Comparison of ENCODE assay signal across 8 cellular contexts in genomic region chr1:52403566-52404115, GRCh38. TPM values are rescaled to one million over a fixed set of nuclear protein-coding genes. Genes with fewer than 3 reads are reported as not detected.
DNase-seq lines count a peak whose midpoint lies in the region; ATAC-seq and TF ChIP-seq lines count a peak whose summit lies in the region.

No MANE protein-coding gene starts in this region.

- H3K4me1 ChIP-seq in neural progenitor cell (peaks cover 23% of the 10 kb centered on the region), upper lobe of left lung (peaks cover 20 to 27% (median 26%) of the 10 kb centered on the region in 4 donors)

- no peaks in the 10 kb centered on the region for H3K9me3 Mint-ChIP-seq in neural progenitor cell

- peaks cover 30% of the 10 kb centered on the region for H3K36me3 Mint-ChIP-seq in neural progenitor cell

- no peaks in the 10 kb centered on the region for H3K27me3 ChIP-seq in neural progenitor cell
- H3K27me3 ChIP-seq in upper lobe of left lung: no peaks in the 10 kb centered on the region

- H3K4me3 ChIP-seq in neural progenitor cell (peak overlapping the region; percentile 84), upper lobe of left lung (peak overlapping the region; percentile 68 to 84 (median 82))

- peaks cover 13% of the 10 kb centered on the region for H4K20me1 ChIP-seq in neural progenitor cell (ENCODE audit: low read depth)

- peak overlapping the region; percentile 96 for H2AFZ ChIP-seq in neural progenitor cell (replicated peaks)

- peak overlapping the region; percentile 86 for H3K27ac ChIP-seq in neural progenitor cell
- peak overlapping the region; percentile 86 to 96 (median 90) for H3K27ac ChIP-seq in upper lobe of left lung

- WGBS in upper lobe of left lung, 2 donors: 1% methylated on average over 16 of the region's 16 CpGs

- H3K4me1 Mint-ChIP-seq in neural progenitor cell: peaks cover 30% of the 10 kb centered on the region

- H3K4me3 Mint-ChIP-seq in neural progenitor cell: peak overlapping the region; percentile 100

- H3K27ac Mint-ChIP-seq in neural progenitor cell: peak overlapping the region; percentile 98

- peak; percentile 19 for DNase-seq in AG09319 (ENCODE audit: extremely low read depth, low read depth)
- peak; percentile 57 to 68 for DNase-seq in NCI-H446 (lab: John Stamatoyannopoulos, UW)
- peak; percentile 40 for DNase-seq in activated CD4-positive, alpha-beta T cell treated with anti-CD3 and anti-CD28 coated beads, Interleukin-2, amount 50 U/mL, for 1 hour
- peak; percentile 61 for DNase-seq in neural progenitor cell (ENCODE audit: low spot score)
- DNase-seq in upper lobe of left lung: peak in 1 of 2 donors; percentile 25

- TF ChIP-seq POLR2A in upper lobe of left lung (IDR thresholded peaks at IDR 0.05): no peak

- peaks cover 12% of the 10 kb centered on the region for H3K36me3 ChIP-seq in neural progenitor cell
- H3K36me3 ChIP-seq in upper lobe of left lung: peaks cover 4 to 29% (median 11%) of the 10 kb centered on the region in 4 donors

- peaks cover 90% of the 10 kb centered on the region for H3K79me2 ChIP-seq in neural progenitor cell (ENCODE audit: low read depth)

- no peak for TF ChIP-seq CTCF in AG09319 (IDR thresholded peaks at IDR 0.05; ENCODE audit: low read depth, low read length)
- no peak for TF ChIP-seq CTCF in neural progenitor cell (IDR thresholded peaks at IDR 0.05)
- TF ChIP-seq CTCF in upper lobe of left lung (IDR thresholded peaks at IDR 0.05): no peak

- H3K4me2 ChIP-seq in neural progenitor cell: peak overlapping the region; percentile 93

- H3F3A ChIP-seq in neural progenitor cell (ENCODE audit: low read depth): peaks cover 11% of the 10 kb centered on the region

- peak overlapping the region; percentile 92 for H3K9ac ChIP-seq in neural progenitor cell

- TF ChIP-seq EP300 in upper lobe of left lung (IDR thresholded peaks at IDR 0.05): no peak

- H3K9me3 ChIP-seq in neural progenitor cell (ENCODE audit: low read depth) (no peaks in the 10 kb centered on the region), upper lobe of left lung (no peaks in the 10 kb centered on the region)

- peaks cover 2% of the 10 kb centered on the region for H3K27me3 Mint-ChIP-seq in neural progenitor cell (ENCODE audit: insufficient read depth, low read depth)

- ATAC-seq in GM18861 (IDR thresholded peaks at IDR 0.05; ENCODE audit: unreplicated experiment): peak; percentile 25
- ATAC-seq in HG03064 (IDR thresholded peaks at IDR 0.05; ENCODE audit: low read depth, unreplicated experiment): peak; percentile 19
- ATAC-seq in esophagus mucosa: peak; percentile 74
- ATAC-seq in upper lobe of left lung (ENCODE audit: low FRiP score in 2 of 2): peak; percentile 52 to 65

RNA-seq across cellular contexts. Expression of gene ORC1, which starts 0.6 kb away (rescaled TPM):
- total RNA-seq in esophagus mucosa: 5.7 TPM
- total RNA-seq in neural progenitor cell (ENCODE audit: low replicate concordance): 42.4 and 47.4 TPM in 2 replicates
- total RNA-seq in upper lobe of left lung: 1 to 10 TPM in 2 of 6 donors, under 1 TPM in 4; 0.22 to 1.1 (median 0.96) TPM

RNA-seq across cellular contexts. Expression of gene PRPF38A, which starts 0.8 kb away (rescaled TPM):
- total RNA-seq in esophagus mucosa (38.1 TPM), neural progenitor cell (ENCODE audit: low replicate concordance) (37.4 and 45.9 TPM in 2 replicates), upper lobe of left lung (10 to 100 TPM in 5 of 6 donors, 1 to 10 TPM in 1; 2.7 to 39.6 (median 16.3) TPM)

RNA-seq across cellular contexts. Expression of gene CC2D1B, which starts 37.6 kb away (rescaled TPM):
- 14.3 TPM for total RNA-seq in esophagus mucosa
- total RNA-seq in neural progenitor cell (ENCODE audit: low replicate concordance): 9.4 and 15.9 TPM in 2 replicates
- total RNA-seq in upper lobe of left lung: 10 to 100 TPM; 40.8 to 77.2 (median 63.3) TPM

Comparison
In these comparisons a context has a peak if more than half of its experiments do, and no peak if none do; other contexts are left out.
1. ATAC-seq: peak in every context shown above with its lines; median percentile 74 in esophagus mucosa; 58 in upper lobe of left lung; 25 in GM18861; 19 in HG03064.